In the genomic region with DNA sequence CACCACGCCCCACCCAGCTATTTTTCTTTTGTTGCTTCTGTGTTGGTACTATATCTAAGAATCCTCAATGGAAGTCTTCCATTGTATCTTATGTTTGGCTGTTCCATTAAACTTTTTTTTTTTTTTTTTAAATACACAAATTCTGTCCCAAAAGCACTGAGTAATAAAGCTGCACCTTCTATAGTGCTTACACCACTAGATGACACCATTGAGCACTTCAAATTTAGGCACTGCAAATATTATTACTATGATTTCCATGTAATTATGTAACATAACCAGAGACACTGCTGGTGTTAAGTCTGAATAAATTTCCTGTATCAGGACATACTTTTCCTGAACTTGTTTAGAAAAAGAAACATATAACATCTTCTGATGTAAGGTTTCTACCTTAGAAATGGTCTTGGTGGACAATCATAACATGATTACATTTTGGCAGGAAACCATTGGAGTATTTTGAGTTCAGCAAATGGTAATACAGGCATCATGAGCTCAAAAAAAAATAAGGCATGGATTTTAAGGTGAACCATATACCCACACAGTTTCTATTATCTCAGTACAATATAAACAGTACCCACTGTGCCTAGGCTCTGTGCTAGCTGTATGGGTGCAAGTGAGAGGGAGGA, we compare ENCODE assay signal across 8 cellular contexts.
DNase-seq lines count a peak whose midpoint lies in the region; ATAC-seq and FAIRE-seq lines count a peak whose summit lies in the region.

No MANE protein-coding gene starts in this region.

- intact Hi-C loops in left ventricle myocardium superior (cut with micrococcal nuclease), result loop anchor here (10.0 kb wide), 1 partner anchor 250 kb away; no protein-coding TSS in a partner anchor

- H3K27me3 Mint-ChIP-seq in activated naive CD4-positive, alpha-beta T cell treated with anti-CD3 and anti-CD28 coated beads, Interleukin-2, amount 50 U/mL, for 24 hours, result no peaks in the 10 kb centered on the region
- no peaks in the 10 kb centered on the region for H3K27me3 Mint-ChIP-seq in T-helper 17 cell

- no peaks in the 10 kb centered on the region for H3K9me3 Mint-ChIP-seq in activated naive CD4-positive, alpha-beta T cell treated with anti-CD3 and anti-CD28 coated beads, Interleukin-2, amount 50 U/mL, for 24 hours

- peak; percentile 66 for ATAC-seq in T-helper 17 cell
- peak; percentile 64 for ATAC-seq in left ventricle myocardium superior
- ATAC-seq in GM19328 (IDR thresholded peaks at IDR 0.05; ENCODE audit: unreplicated experiment), result no peak
- ATAC-seq in GM19023 (IDR thresholded peaks at IDR 0.05; ENCODE audit: unreplicated experiment), result no peak

- peaks cover 9% of the 10 kb centered on the region for H3K36me3 Mint-ChIP-seq in activated naive CD4-positive, alpha-beta T cell treated with anti-CD3 and anti-CD28 coated beads, Interleukin-2, amount 50 U/mL, for 24 hours
- H3K36me3 Mint-ChIP-seq in T-helper 17 cell (ENCODE audit: low read depth), result peaks cover 6% of the 10 kb centered on the region

- H3K4me1 Mint-ChIP-seq in activated naive CD4-positive, alpha-beta T cell treated with anti-CD3 and anti-CD28 coated beads, Interleukin-2, amount 50 U/mL, for 24 hours, result peaks cover 9% of the 10 kb centered on the region
- peaks cover 11% of the 10 kb centered on the region for H3K4me1 Mint-ChIP-seq in T-helper 17 cell

- no peak for DNase-seq in activated naive CD4-positive, alpha-beta T cell (lab: John Stamatoyannopoulos, UW)
- no peak for DNase-seq in T-helper 17 cell
- DNase-seq in left ventricle myocardium superior, result no peak
- DNase-seq in urothelium cell line (ENCODE audit: low spot score), result peak; percentile 8
- no peak for DNase-seq in NCI-H128 (lab: John Stamatoyannopoulos, UW; ENCODE audit: unreplicated experiment)

- no peaks in the 10 kb centered on the region for H3K9me3 ChIP-seq in T-helper 17 cell (ENCODE audit: control insufficient read depth, low read length, poor library complexity, severe bottlenecking)

- no peak overlapping the region for H3K4me3 Mint-ChIP-seq in activated naive CD4-positive, alpha-beta T cell treated with anti-CD3 and anti-CD28 coated beads, Interleukin-2, amount 50 U/mL, for 24 hours
- H3K4me3 Mint-ChIP-seq in T-helper 17 cell, result no peak overlapping the region

- no peak for FAIRE-seq in urothelium cell line (lab: Jason Lieb, UNC)

- peak overlapping the region; percentile 47 for H3K27ac Mint-ChIP-seq in activated naive CD4-positive, alpha-beta T cell treated with anti-CD3 and anti-CD28 coated beads, Interleukin-2, amount 50 U/mL, for 24 hours
- peak overlapping the region; percentile 56 for H3K27ac Mint-ChIP-seq in T-helper 17 cell

Comparison
In these comparisons a context has a peak if more than half of its experiments do, and no peak if none do; other contexts are left out.
1. ATAC-seq: peak in T-helper 17 cell (single experiment) and left ventricle myocardium superior (single experiment); none in GM19328 (single experiment) and GM19023 (single experiment).